ENCODE assay signal across 8 cellular contexts in the genomic region with DNA sequence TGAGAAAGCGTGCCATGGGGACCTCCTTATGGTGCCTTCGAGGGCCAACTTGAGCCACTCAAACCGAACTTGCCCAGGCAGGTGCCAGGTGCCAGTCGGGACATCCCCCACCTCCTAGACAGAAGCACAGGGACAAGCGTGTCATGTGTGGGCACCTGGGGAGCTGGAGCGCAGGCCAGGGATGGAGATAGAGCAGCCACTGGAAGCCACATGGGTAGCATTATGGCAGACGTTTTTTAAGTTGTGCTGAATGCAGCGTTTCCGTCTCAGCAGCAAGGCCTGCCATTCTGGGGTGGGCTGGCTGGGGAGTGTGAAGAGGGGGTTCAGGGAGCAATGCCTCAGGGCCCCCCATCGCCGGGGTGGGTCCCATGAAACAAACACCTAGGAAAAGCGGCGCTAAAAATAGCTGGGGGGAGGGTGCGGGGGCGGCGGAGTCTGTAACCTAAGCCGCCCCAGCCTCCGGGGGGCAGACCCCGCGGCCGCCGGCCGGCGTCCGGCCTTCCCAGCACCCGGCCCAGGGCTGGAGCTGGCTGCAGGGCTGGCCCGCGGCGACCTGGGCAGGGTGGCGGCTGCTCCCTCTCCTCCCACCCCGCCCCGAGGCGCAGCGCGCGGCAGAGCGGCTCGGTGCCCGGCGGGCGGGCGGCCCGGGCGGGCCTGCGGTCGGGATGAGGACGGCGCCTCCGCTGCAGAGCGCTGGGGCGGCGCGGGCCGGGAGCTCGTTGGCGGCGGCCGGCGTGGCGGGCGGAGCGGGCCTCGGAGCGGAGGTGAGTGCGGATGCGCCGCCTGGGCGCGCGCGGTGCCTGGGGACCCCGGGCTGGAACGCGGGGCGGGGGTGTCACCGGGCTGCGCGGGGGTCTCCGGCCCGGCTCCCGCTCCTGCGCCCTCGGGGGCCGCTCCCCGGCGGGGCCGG. TPM values are rescaled to one million over a fixed set of nuclear protein-coding genes. Genes with fewer than 3 reads are reported as not detected.
DNase-seq lines count a peak whose midpoint lies in the region; ATAC-seq and TF ChIP-seq lines count a peak whose summit lies in the region.

A gene with protein sequence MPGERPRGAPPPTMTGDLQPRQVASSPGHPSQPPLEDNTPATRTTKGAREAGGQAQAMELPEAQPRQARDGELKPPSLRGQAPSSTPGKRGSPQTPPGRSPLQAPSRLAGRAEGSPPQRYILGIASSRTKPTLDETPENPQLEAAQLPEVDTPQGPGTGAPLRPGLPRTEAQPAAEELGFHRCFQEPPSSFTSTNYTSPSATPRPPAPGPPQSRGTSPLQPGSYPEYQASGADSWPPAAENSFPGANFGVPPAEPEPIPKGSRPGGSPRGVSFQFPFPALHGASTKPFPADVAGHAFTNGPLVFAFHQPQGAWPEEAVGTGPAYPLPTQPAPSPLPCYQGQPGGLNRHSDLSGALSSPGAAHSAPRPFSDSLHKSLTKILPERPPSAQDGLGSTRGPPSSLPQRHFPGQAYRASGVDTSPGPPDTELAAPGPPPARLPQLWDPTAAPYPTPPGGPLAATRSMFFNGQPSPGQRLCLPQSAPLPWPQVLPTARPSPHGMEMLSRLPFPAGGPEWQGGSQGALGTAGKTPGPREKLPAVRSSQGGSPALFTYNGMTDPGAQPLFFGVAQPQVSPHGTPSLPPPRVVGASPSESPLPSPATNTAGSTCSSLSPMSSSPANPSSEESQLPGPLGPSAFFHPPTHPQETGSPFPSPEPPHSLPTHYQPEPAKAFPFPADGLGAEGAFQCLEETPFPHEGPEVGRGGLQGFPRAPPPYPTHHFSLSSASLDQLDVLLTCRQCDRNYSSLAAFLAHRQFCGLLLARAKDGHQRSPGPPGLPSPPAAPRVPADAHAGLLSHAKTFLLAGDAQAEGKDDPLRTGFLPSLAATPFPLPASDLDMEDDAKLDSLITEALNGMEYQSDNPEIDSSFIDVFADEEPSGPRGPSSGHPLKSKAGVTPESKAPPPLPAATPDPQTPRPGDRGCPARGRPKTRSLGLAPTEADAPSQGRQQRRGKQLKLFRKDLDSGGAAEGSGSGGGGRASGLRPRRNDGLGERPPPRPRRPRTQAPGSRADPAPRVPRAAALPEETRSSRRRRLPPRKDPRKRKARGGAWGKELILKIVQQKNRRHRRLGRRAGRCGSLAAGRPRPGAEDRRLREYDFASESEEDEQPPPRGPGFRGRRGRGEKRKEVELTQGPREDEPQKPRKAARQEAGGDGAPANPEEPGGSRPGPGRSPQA (N-terminal part only) (plus strand): TSS at position 469 of the 910 bp plus-strand sequence. CDS start 44,512 bp downstream, outside the sequence.

- no peak within 1 kb of the TSS for H3K27ac Mint-ChIP-seq in GM23338

- H3K4me3 ChIP-seq in GM23338: peak within 1 kb of the TSS; percentile 57
- peak within 1 kb of the TSS; percentile 13 for H3K4me3 ChIP-seq in iPS-11a (ENCODE audit: low read depth, low read length)
- H3K4me3 ChIP-seq in skin epidermis: peak within 1 kb of the TSS; percentile 23 to 42 (median 34)

- no peaks in the 10 kb centered on the region for H3K9me2 ChIP-seq in GM23338 (ENCODE audit: insufficient read depth)

- H4K20me1 ChIP-seq in GM23338 (replicated peaks; ENCODE audit: insufficient read depth): no peaks in the 10 kb centered on the region

- peaks cover 15% of the 10 kb centered on the region for H3K4me1 ChIP-seq in GM23338 (ENCODE audit: insufficient read depth)

- H3K27me3 ChIP-seq in GM23338 (ENCODE audit: insufficient read depth): peaks cover 31% of the 10 kb centered on the region

- DNase-seq in GM23338 (ENCODE audit: low spot score) (peak; percentile 57), amniotic epithelial cell (ENCODE audit: low read depth) (peak; percentile 14), mesenteric fat pad (ENCODE audit: low spot score) (no peak), SK-N-DZ (ENCODE audit: low spot score) (no peak)

- H3K36me3 Mint-ChIP-seq in GM23338 (ENCODE audit: low read depth): no peaks in the 10 kb centered on the region

- H3K4me2 ChIP-seq in GM23338: peak within 1 kb of the TSS; percentile 78

- TF ChIP-seq CTCF in GM23338 (conservative IDR thresholded peaks at IDR 0.05; ENCODE audit: low read depth in 2 of 2): no peak

- peak within 1 kb of the TSS; percentile 84 for H2AFZ ChIP-seq in GM23338

- H3K9me3 Mint-ChIP-seq in GM23338: no peaks in the 10 kb centered on the region

- H3K27ac ChIP-seq in GM23338 (ENCODE audit: low read depth) (no peak within 1 kb of the TSS), skin epidermis (peak within 1 kb of the TSS in 14 of 21 experiments; percentile 17 to 84 (median 51))

- peak within 1 kb of the TSS; percentile 78 for H3K4me3 Mint-ChIP-seq in GM23338

- peaks cover 28% of the 10 kb centered on the region for H3K27me3 Mint-ChIP-seq in GM23338 (ENCODE audit: insufficient read depth, low read depth, poor library complexity)

- peaks cover 6% of the 10 kb centered on the region; the same call in 1 of the 3 replicates for H3K4me1 Mint-ChIP-seq in GM23338

- ATAC-seq in GM23338: peak; percentile 46
- ATAC-seq in HG02884 (IDR thresholded peaks at IDR 0.05; ENCODE audit: unreplicated experiment): no peak
- ATAC-seq in HG02885 (IDR thresholded peaks at IDR 0.05; ENCODE audit: poor library complexity, unreplicated experiment): no peak

- H3K79me2 ChIP-seq in GM23338 (replicated peaks; ENCODE audit: insufficient read depth): no peaks in the 10 kb centered on the region

- peaks cover 11% of the 10 kb centered on the region for H3F3A ChIP-seq in GM23338 (replicated peaks; ENCODE audit: low read depth)

- no peaks in the 10 kb centered on the region for H3K36me3 ChIP-seq in GM23338 (ENCODE audit: insufficient read depth)

TF ChIP-seq in GM23338, 12 proteins besides CTCF, POLR2A, EP300 and RAD21:
- peak; percentile 38 for TF ChIP-seq EZH2 (IDR thresholded peaks at IDR 0.05; ENCODE audit: low read depth, unreplicated experiment)
- TF ChIP-seq ZNF331 (CRISPR knock-in tag; IDR thresholded peaks at IDR 0.05; ENCODE audit: low read depth): no peak

RNA-seq across cellular contexts. Expression of the gene that starts here (rescaled TPM):
- total RNA-seq in GM23338 (2014; rRNA removed; shearing (Covaris generic)): 1.4 and 1.9 TPM in 2 replicates
- polyA plus RNA-seq in GM23338 (2016; fragmentation: Nextera tagmentation; extraction: Ambion mirVana): 0.23 and 0.26 TPM in 2 replicates
- 2.5 TPM for total RNA-seq in mesenteric fat pad
- polyA plus RNA-seq in SK-N-DZ (2014; cell fraction: cytosol; rRNA removed): 0.01 and 0.07 TPM in 2 replicates
- 0.14 and 0.53 TPM in 2 replicates for polyA plus RNA-seq in SK-N-DZ (2014; cell fraction: nucleus; rRNA removed)

Comparison
In these comparisons a context has a peak if more than half of its experiments do, and no peak if none do; other contexts are left out.
1. DNase-seq: peak in GM23338 (single experiment) and amniotic epithelial cell (single experiment); none in mesenteric fat pad (single experiment) and SK-N-DZ (single experiment).
2. Peak in every context shown above with its lines, with median percentiles within 50 percentile points of each other: H3K4me3 ChIP-seq.